In the genomic region with DNA sequence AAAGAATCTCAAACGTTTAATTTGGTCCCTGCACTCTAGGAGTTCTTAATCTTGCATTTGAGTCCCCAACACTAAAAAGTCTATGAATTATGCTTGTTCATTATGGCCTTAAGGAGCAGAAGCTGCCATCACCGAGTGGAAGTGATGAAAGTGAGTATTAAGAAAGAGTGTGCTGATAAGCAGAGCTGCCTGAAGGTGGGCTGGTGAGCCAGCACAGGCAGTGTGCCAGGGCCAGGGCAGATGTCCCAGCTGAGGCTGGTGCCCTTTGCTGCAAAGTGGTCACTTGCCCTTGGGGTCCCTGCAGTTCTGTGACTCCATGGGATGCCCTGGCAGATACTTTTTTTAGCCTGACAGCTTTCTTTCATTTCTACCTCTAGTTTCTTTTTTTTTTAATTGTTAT, we compare ENCODE assay signal across 9 cellular contexts.
DNase-seq lines count a peak whose midpoint lies in the region; ATAC-seq, FAIRE-seq and TF ChIP-seq lines count a peak whose summit lies in the region.
"Had no signal": no experiment of that assay in that cellular context is flagged by ENCODE, and none has a peak within 500 bp of the region (broad histone marks: within the 10 kb centered on the region; RNA-seq: fewer than 3 reads in every experiment).

No MANE protein-coding gene starts in this region.

- no peaks in the 10 kb centered on the region for H3K79me1 ChIP-seq in neuronal stem cell (ENCODE audit: low read depth, low read length)

- no peaks in the 10 kb centered on the region for H3K36me3 ChIP-seq in neuronal stem cell (replicated peaks in 1 of 2; ENCODE audit: control insufficient read depth in 2 of 2, insufficient read depth in 2 of 2, low read length in 2 of 2)

- DNase-seq in GM12892 (ENCODE audit: insufficient read length) = no peak
- DNase-seq in NOMO-1 treated with DMSO at 0.1 percent for 48 hours (lab: John Stamatoyannopoulos, UW; ENCODE audit: unreplicated experiment) = peak; percentile 44
- peak; percentile 16 for DNase-seq in dermis blood vessel endothelial cell
- no peak for DNase-seq in neuronal stem cell (ENCODE audit: low spot score)
- no peak for DNase-seq in hepatic stellate cell (ENCODE audit: low spot score)
- DNase-seq in NCI-H510A (lab: John Stamatoyannopoulos, UW) = no peak
- DNase-seq: activated naive CD8-positive, alpha-beta T cell treated with anti-CD3 and anti-CD28 coated beads for 36 hours; T-helper 2 cell had no signal

- H2BK12ac ChIP-seq in neuronal stem cell (ENCODE audit: low read length) = no peak overlapping the region

- WGBS in neuronal stem cell (ENCODE audit: extremely low coverage in 2 of 2, insufficient read length in 2 of 2, insufficient replicate concordance in 1 of 2), 2 donors = no CpG with 5 or more reads among the region's 2 CpGs

- no peak overlapping the region for H2BK15ac ChIP-seq in neuronal stem cell (ENCODE audit: low read length)

- H3K4ac ChIP-seq in neuronal stem cell (ENCODE audit: low read length) = no peak overlapping the region

- H3K4me3 ChIP-seq in neuronal stem cell (ENCODE audit: low read length in 2 of 2) = no peak overlapping the region

- no peak overlapping the region for H2BK120ac ChIP-seq in neuronal stem cell (ENCODE audit: low read depth, low read length)

- ATAC-seq in HG02938 (IDR thresholded peaks at IDR 0.05; ENCODE audit: unreplicated experiment) = no peak

- H3K4me2 ChIP-seq in neuronal stem cell (ENCODE audit: insufficient read depth, low read length, poor library complexity, severe bottlenecking) = no peak overlapping the region

- H3K14ac ChIP-seq in neuronal stem cell (ENCODE audit: low read length) = no peak overlapping the region

- TF ChIP-seq POLR2A in GM12892 (IDR thresholded peaks at IDR 0.05; ENCODE audit: low read depth, low read length) = no peak

- H3K18ac ChIP-seq in neuronal stem cell (ENCODE audit: low read length) = peak overlapping the region; percentile 2

- H3K9me3 ChIP-seq in neuronal stem cell (replicated peaks in 1 of 2; ENCODE audit: control insufficient read depth in 2 of 2, insufficient read depth in 1 of 2, low read depth in 1 of 2, low read length in 2 of 2) = no peaks in the 10 kb centered on the region

- no peak overlapping the region for H2AFZ ChIP-seq in neuronal stem cell (ENCODE audit: low read length)

- no peak overlapping the region for H2BK5ac ChIP-seq in neuronal stem cell (ENCODE audit: low read length)

- peak; percentile 73 for FAIRE-seq in GM12892 (lab: Jason Lieb, UNC)

- no peak overlapping the region for H2AK5ac ChIP-seq in neuronal stem cell (ENCODE audit: low read depth, low read length)

- H3K4me1 ChIP-seq in neuronal stem cell (ENCODE audit: control insufficient read depth in 2 of 2, insufficient read depth in 1 of 2, low read depth in 1 of 2, low read length in 2 of 2) = peaks cover 0 to 3% of the 10 kb centered on the region in 2 donors

- H3K27ac ChIP-seq in neuronal stem cell (replicated peaks; ENCODE audit: low read length) = no peak overlapping the region

- H4K8ac ChIP-seq in neuronal stem cell (ENCODE audit: low read depth, low read length) = no peak overlapping the region

- peaks cover 0 to 9% (median 0%) of the 10 kb centered on the region in 3 experiments for H3K27me3 ChIP-seq in neuronal stem cell (ENCODE audit: control insufficient read depth in 3 of 3, insufficient read depth in 3 of 3, low read depth in 1 of 3, low read length in 3 of 3)

- no peak overlapping the region for H3K23ac ChIP-seq in neuronal stem cell (ENCODE audit: low read depth, low read length, poor library complexity)

- H4K91ac ChIP-seq in neuronal stem cell (ENCODE audit: low read depth, low read length, poor library complexity) = no peak overlapping the region

- no peak overlapping the region for H3K9ac ChIP-seq in neuronal stem cell (ENCODE audit: low read depth, low read length, poor library complexity)

Comparison
In these comparisons a context has a peak if more than half of its experiments do, and no peak if none do; other contexts are left out.
1. DNase-seq: peak in NOMO-1 treated with DMSO at 0.1 percent for 48 hours (single experiment) and dermis blood vessel endothelial cell (single experiment); none in GM12892 (single experiment), neuronal stem cell (single experiment), hepatic stellate cell (single experiment) and NCI-H510A (single experiment).